Comparison of ENCODE assay signal across 1 cellular context in genomic region chr9:36937951-36938350, GRCh38.
TF ChIP-seq lines count a peak whose summit lies in the region.

No MANE protein-coding gene starts in this region.

TF ChIP-seq in H1, 55 proteins besides CTCF, POLR2A, EP300 and RAD21:
- TF ChIP-seq SRF (IDR thresholded peaks at IDR 0.05; ENCODE audit: low read depth, low read length) (no peak), CREB1 (IDR thresholded peaks at IDR 0.05) (no peak), ATF3 (IDR thresholded peaks at IDR 0.05; ENCODE audit: insufficient read depth, low read depth, low read length) (no peak), CHD2 (IDR thresholded peaks at IDR 0.05; ENCODE audit: low read length) (no peak), CBX5 (IDR thresholded peaks at IDR 0.05; ENCODE audit: low read depth, low read length) (no peak), EZH2 (IDR thresholded peaks at IDR 0.05; ENCODE audit: low read depth, low read length, severe bottlenecking) (no peak), RFX5 (IDR thresholded peaks at IDR 0.05; ENCODE audit: borderline replicate concordance, low read depth, low read length) (no peak), CBX8 (IDR thresholded peaks at IDR 0.05; ENCODE audit: borderline replicate concordance, low read depth, low read length) (no peak), TEAD4 (IDR thresholded peaks at IDR 0.05; ENCODE audit: low read depth, low read length) (no peak), RXRA (IDR thresholded peaks at IDR 0.05; ENCODE audit: insufficient read depth, low read depth, low read length) (no peak), CEBPB (IDR thresholded peaks at IDR 0.05; ENCODE audit: low read depth, low read length) (no peak), MAX (IDR thresholded peaks at IDR 0.05) (no peak), MAFK (IDR thresholded peaks at IDR 0.05; ENCODE audit: low read depth, low read length) (no peak), SP4 (IDR thresholded peaks at IDR 0.05; ENCODE audit: low read length) (no peak), PHF8 (conservative IDR thresholded peaks at IDR 0.05; ENCODE audit: low read depth, low read length) (no peak), CHD1 (IDR thresholded peaks at IDR 0.05; ENCODE audit: low read depth, low read length) (no peak), TAF7 (optimal IDR thresholded peaks at IDR 0.05; ENCODE audit: borderline replicate concordance, low read depth, low read length) (no peak), TCF12 (IDR thresholded peaks at IDR 0.05; ENCODE audit: low read depth, low read length) (no peak)
TF ChIP-seq in H1: peak in this region for 0.
